23 cellular contexts compared by ENCODE assay signal in genomic region chr3:177435301-177435700, GRCh38.
DNase-seq lines count a peak whose midpoint lies in the region; ATAC-seq lines count a peak whose summit lies in the region.
"Had no signal": no experiment of that assay in that cellular context is flagged by ENCODE, and none has a peak within 500 bp of the region (broad histone marks: within the 10 kb centered on the region; RNA-seq: fewer than 3 reads in every experiment).

No MANE protein-coding gene starts in this region.

- no peak for DNase-seq in left lobe of liver (ENCODE audit: low spot score)
- no peak for DNase-seq in cerebellar nuclear complex (lab: John Stamatoyannopoulos, UW)
- DNase-seq: 8988T; ACHN; AML-193; BE2C; C1 segment of cervical spinal cord; Caco-2; Calu3; CD4-positive, alpha-beta memory T cell; CD4-positive, alpha-beta T cell; CD4-positive, CD25-positive, alpha-beta regulatory T cell; CD8-positive, alpha-beta memory T cell; CD8-positive, alpha-beta T cell; COR-L47; DMS 273 treated with DMSO at 0.1 percent for 48 hours; DMS153; DMS53; DMS79; DMS79 treated with DMSO at 0.1 percent for 48 hours; DND-41; EL had no signal

- peak; percentile 69 for ATAC-seq in left lobe of liver
- ATAC-seq: A549; CD8-positive, alpha-beta T cell had no signal
